Comparison of ENCODE assay signal across 22 cellular contexts in the genomic region with DNA sequence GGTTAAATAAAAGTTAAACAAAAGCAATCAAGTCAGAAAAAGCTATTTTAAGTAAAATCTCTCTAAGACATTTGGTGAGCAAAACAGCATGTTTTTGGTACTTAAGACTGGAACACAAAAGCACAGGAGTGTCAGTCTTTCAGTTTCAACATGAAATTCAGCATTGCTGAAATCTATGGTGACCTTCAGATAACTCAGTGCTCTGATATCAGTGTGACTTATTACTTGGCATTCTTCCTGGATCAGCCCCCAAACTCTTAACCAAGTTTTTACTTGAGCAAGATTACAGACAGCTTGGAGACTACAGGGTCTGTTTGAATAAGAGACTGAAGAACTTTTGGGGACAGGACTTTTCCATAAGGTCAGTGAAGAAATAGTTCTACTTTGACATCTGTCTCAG.
"Had no signal": no experiment of that assay in that cellular context is flagged by ENCODE, and none has a peak within 500 bp of the region (broad histone marks: within the 10 kb centered on the region; RNA-seq: fewer than 3 reads in every experiment).

No MANE protein-coding gene starts in this region.

- H3K4me3 Mint-ChIP-seq: natural killer cell; neural crest cell; stimulated activated effector memory CD8-positive, alpha-beta T cell treated with anti-CD3 and anti-CD28 coated beads, Interleukin-12 subunit alpha, Interleukin-12 subunit beta, amount 100 ng/mL, for 72 hours; stimulated activated naive CD8-positive, alpha-beta T cell treated with anti-CD3 and anti-CD28 coated beads, Interleukin-15, Interleukin-2, amounts not matched to agents 100 ng/mL and 50 ng/mL, for 24 hours had no signal

- DNase-seq: cortex of kidney; dorsolateral prefrontal cortex; effector CD8-positive, alpha-beta T cell; heart left ventricle; hippocampal formation; left colon; mucosa of descending colon; natural killer cell; nucleus accumbens; ovary; right cardiac atrium; stimulated activated CD4-positive, alpha-beta T cell treated with anti-CD3 and anti-CD28 coated beads, Interleukin-4, amount 100 ng/mL, for 1 hour; stimulated activated CD8-positive, alpha-beta memory T cell treated with anti-CD3 and anti-CD28 coated beads, Interleukin-4, amount 100 ng/mL, for 48 hours; tibial artery; upper lobe of left lung had no signal

- H3K27me3 Mint-ChIP-seq: progenitor cell of endocrine pancreas; stimulated activated naive CD8-positive, alpha-beta T cell treated with anti-CD3 and anti-CD28 coated beads, Interleukin-15, Interleukin-2, amounts not matched to agents 100 ng/mL and 50 ng/mL, for 24 hours had no signal

- H3K4me1 Mint-ChIP-seq: natural killer cell; stimulated activated effector memory CD8-positive, alpha-beta T cell treated with anti-CD3 and anti-CD28 coated beads, Interleukin-12 subunit alpha, Interleukin-12 subunit beta, amount 100 ng/mL, for 72 hours had no signal

- H3K27me3 ChIP-seq: ovary, tibial artery, upper lobe of left lung had no signal

- H3K27ac ChIP-seq: dorsolateral prefrontal cortex, heart left ventricle, ovary, tibial artery, upper lobe of left lung had no signal

- ATAC-seq: esophagus mucosa; heart left ventricle; left colon; mucosa of descending colon; natural killer cell; right cardiac atrium; stimulated activated effector memory CD8-positive, alpha-beta T cell treated with anti-CD3 and anti-CD28 coated beads, Interleukin-12 subunit alpha, Interleukin-12 subunit beta, amount 100 ng/mL, for 72 hours had no signal

- H3K4me1 ChIP-seq: heart left ventricle, upper lobe of left lung had no signal

- H3K36me3 ChIP-seq: heart left ventricle, ovary, tibial artery, upper lobe of left lung had no signal

- H3K36me3 Mint-ChIP-seq: stimulated activated effector memory CD8-positive, alpha-beta T cell treated with anti-CD3 and anti-CD28 coated beads, Interleukin-12 subunit alpha, Interleukin-12 subunit beta, amount 100 ng/mL, for 72 hours had no signal

- H3K4me2 ChIP-seq: smooth muscle cell had no signal

- H3K9me3 ChIP-seq: ovary, upper lobe of left lung had no signal

- FAIRE-seq: frontal cortex had no signal

- H3K4me3 ChIP-seq: dorsolateral prefrontal cortex, heart left ventricle, mucosa of descending colon, ovary, smooth muscle cell, tibial artery, upper lobe of left lung had no signal

- H3K27ac Mint-ChIP-seq: natural killer cell; progenitor cell of endocrine pancreas; stimulated activated effector memory CD8-positive, alpha-beta T cell treated with anti-CD3 and anti-CD28 coated beads, Interleukin-12 subunit alpha, Interleukin-12 subunit beta, amount 100 ng/mL, for 72 hours; stimulated activated naive CD8-positive, alpha-beta T cell treated with anti-CD3 and anti-CD28 coated beads, Interleukin-15, Interleukin-2, amounts not matched to agents 100 ng/mL and 50 ng/mL, for 24 hours had no signal
